In the genomic region with DNA sequence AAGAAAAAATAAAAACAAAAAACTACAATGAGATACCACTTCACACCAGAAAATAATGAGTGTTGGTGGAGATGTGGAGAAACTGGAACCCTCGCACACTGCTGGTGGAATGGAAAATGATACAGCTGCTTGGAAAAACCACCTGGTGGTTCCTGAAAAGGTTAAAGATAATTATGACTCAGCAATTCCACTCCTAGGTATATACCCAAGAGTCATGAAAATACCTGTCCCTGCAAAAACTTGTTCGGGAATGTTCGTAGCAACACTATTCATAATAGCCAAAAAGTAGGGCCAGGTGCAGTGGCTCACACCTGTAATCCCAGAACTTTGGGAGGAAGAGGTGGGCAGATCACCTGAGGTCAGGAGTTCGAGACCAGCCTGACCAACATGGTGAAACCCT, we compare ENCODE assay signal across 1 cellular context.
TF ChIP-seq lines count a peak whose summit lies in the region.

No MANE protein-coding gene starts in this region.

TF ChIP-seq in IMR-90, 13 proteins besides CTCF, POLR2A, EP300 and RAD21:
- no peak for TF ChIP-seq MXI1 (IDR thresholded peaks at IDR 0.05; ENCODE audit: borderline replicate concordance, low read depth, low read length)
- no peak for TF ChIP-seq RFX5 (IDR thresholded peaks at IDR 0.05; ENCODE audit: low read depth, low read length)
- TF ChIP-seq CHD1 (IDR thresholded peaks at IDR 0.05; ENCODE audit: low read depth, low read length): no peak
- TF ChIP-seq RCOR1 (IDR thresholded peaks at IDR 0.05; ENCODE audit: insufficient replicate concordance, low read length): no peak
- TF ChIP-seq, protein P1, sequence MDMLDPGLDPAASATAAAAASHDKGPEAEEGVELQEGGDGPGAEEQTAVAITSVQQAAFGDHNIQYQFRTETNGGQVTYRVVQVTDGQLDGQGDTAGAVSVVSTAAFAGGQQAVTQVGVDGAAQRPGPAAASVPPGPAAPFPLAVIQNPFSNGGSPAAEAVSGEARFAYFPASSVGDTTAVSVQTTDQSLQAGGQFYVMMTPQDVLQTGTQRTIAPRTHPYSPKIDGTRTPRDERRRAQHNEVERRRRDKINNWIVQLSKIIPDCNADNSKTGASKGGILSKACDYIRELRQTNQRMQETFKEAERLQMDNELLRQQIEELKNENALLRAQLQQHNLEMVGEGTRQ (IDR thresholded peaks at IDR 0.05; ENCODE audit: low read depth, low read length): no peak
- no peak for TF ChIP-seq CEBPB (IDR thresholded peaks at IDR 0.05; ENCODE audit: low read depth, low read length)
- no peak for TF ChIP-seq MAZ (IDR thresholded peaks at IDR 0.05; ENCODE audit: borderline replicate concordance, low read depth, low read length)
- TF ChIP-seq BHLHE40 (IDR thresholded peaks at IDR 0.05; ENCODE audit: low read depth, low read length): no peak
- TF ChIP-seq NFE2L2 (IDR thresholded peaks at IDR 0.05; ENCODE audit: low read depth, low read length): peak; percentile 79
- TF ChIP-seq, protein P2, sequence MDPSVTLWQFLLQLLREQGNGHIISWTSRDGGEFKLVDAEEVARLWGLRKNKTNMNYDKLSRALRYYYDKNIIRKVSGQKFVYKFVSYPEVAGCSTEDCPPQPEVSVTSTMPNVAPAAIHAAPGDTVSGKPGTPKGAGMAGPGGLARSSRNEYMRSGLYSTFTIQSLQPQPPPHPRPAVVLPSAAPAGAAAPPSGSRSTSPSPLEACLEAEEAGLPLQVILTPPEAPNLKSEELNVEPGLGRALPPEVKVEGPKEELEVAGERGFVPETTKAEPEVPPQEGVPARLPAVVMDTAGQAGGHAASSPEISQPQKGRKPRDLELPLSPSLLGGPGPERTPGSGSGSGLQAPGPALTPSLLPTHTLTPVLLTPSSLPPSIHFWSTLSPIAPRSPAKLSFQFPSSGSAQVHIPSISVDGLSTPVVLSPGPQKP (IDR thresholded peaks at IDR 0.05; ENCODE audit: borderline replicate concordance, low read depth, low read length): no peak
- TF ChIP-seq MAFK (IDR thresholded peaks at IDR 0.05; ENCODE audit: low read depth, low read length): peak; percentile 47; the same call in 1 of the 2 replicates
- TF ChIP-seq SMC3 (IDR thresholded peaks at IDR 0.05; ENCODE audit: low read depth, low read length): no peak
- no peak for TF ChIP-seq FOS (IDR thresholded peaks at IDR 0.05; ENCODE audit: low read depth, low read length)
